16 cellular contexts compared by ENCODE assay signal in genomic region chr2:194345347-194345746, GRCh38.
DNase-seq lines count a peak whose midpoint lies in the region; ATAC-seq and TF ChIP-seq lines count a peak whose summit lies in the region.
"Had no signal": no experiment of that assay in that cellular context is flagged by ENCODE, and none has a peak within 500 bp of the region (broad histone marks: within the 10 kb centered on the region; RNA-seq: fewer than 3 reads in every experiment).

No MANE protein-coding gene starts in this region.

- H3K27me3 Mint-ChIP-seq in endothelial cell (ENCODE audit: unreplicated experiment), result no peaks in the 10 kb centered on the region
- H3K27me3 Mint-ChIP-seq: CD4-positive, alpha-beta memory T cell had no signal

- no peak overlapping the region for H3K4me3 Mint-ChIP-seq in endothelial cell (ENCODE audit: unreplicated experiment)
- H3K4me3 Mint-ChIP-seq: CD4-positive, alpha-beta memory T cell; GM23338; H9 had no signal

- no peaks in the 10 kb centered on the region for H3K36me3 ChIP-seq in SK-N-SH (replicated peaks in 1 of 2; ENCODE audit: control insufficient read depth in 1 of 2, insufficient read depth in 2 of 2, low read length in 1 of 2)
- no peaks in the 10 kb centered on the region for H3K36me3 ChIP-seq in neural cell (ENCODE audit: insufficient read depth, low read length)

- H3K4me1 Mint-ChIP-seq in endothelial cell (ENCODE audit: unreplicated experiment), result no peaks in the 10 kb centered on the region
- H3K4me1 Mint-ChIP-seq: CD4-positive, alpha-beta memory T cell; GM23338 had no signal

- DNase-seq in SK-N-SH (no peak), NCI-H1105 treated with DMSO at 0.1 percent for 48 hours (lab: John Stamatoyannopoulos, UW) (peak; percentile 83), NCI-H524 treated with DMSO at 0.1 percent for 48 hours (lab: John Stamatoyannopoulos, UW) (no peak), endothelial cell (ENCODE audit: low spot score) (no peak), OCI-M2 (lab: John Stamatoyannopoulos, UW; ENCODE audit: unreplicated experiment) (no peak)
- DNase-seq: C1 segment of cervical spinal cord; Calu3; CD4-positive, alpha-beta memory T cell; DMS153; DMS79 treated with DMSO at 0.1 percent for 48 hours; GF-D8; H9 had no signal

- H3K9me3 ChIP-seq in SK-N-SH (no peaks in the 10 kb centered on the region), neural cell (ENCODE audit: low read length) (no peaks in the 10 kb centered on the region)

- POLR2A ChIA-PET in SK-N-SH (lab: Yijun Ruan, JAX), result no interaction called here

- ATAC-seq in SK-N-SH treated with all-trans-retinoic acid at 6 μM for 48 hours, result no peak
- ATAC-seq: GM23338, HCT116 had no signal

- H3K36me3 Mint-ChIP-seq in endothelial cell (ENCODE audit: low read depth, unreplicated experiment), result no peaks in the 10 kb centered on the region
- H3K36me3 Mint-ChIP-seq: CD4-positive, alpha-beta memory T cell had no signal

- no peak overlapping the region for H3K27ac Mint-ChIP-seq in endothelial cell (ENCODE audit: unreplicated experiment)
- H3K27ac Mint-ChIP-seq: CD4-positive, alpha-beta memory T cell; GM23338; H9 had no signal

- CTCF ChIA-PET in SK-N-SH (lab: Yijun Ruan, JAX), result no interaction called here

- H3K9me2 ChIP-seq in SK-N-SH (no peaks in the 10 kb centered on the region), neural cell (ENCODE audit: insufficient read depth, low read length) (no peaks in the 10 kb centered on the region)

- TF ChIP-seq EP300 in SK-N-SH (IDR thresholded peaks at IDR 0.05; ENCODE audit: borderline replicate concordance in 1 of 2, low read depth in 1 of 2, low read length in 1 of 2) (no peak), neural cell (conservative IDR thresholded peaks at IDR 0.05; ENCODE audit: poor library complexity, severe bottlenecking) (no peak)

- H3K4me3 ChIP-seq in SK-N-SH (ENCODE audit: low read depth in 2 of 2, low read length in 1 of 2) (no peak overlapping the region), neural cell (ENCODE audit: low read length) (peak overlapping the region; percentile 18)
- H3K4me3 ChIP-seq: GM23338 had no signal

- H3K27me3 ChIP-seq in SK-N-SH (ENCODE audit: insufficient read depth), result no peaks in the 10 kb centered on the region
- H3K27me3 ChIP-seq in neural cell (ENCODE audit: insufficient read depth, low read depth, low read length), result no peaks in the 10 kb centered on the region

- H3K4me2 ChIP-seq in SK-N-SH, result no peak overlapping the region
- peak overlapping the region; percentile 40 for H3K4me2 ChIP-seq in neural cell (ENCODE audit: low read length)
- H3K4me2 ChIP-seq: GM23338 had no signal

- H3F3A ChIP-seq in SK-N-SH (replicated peaks; ENCODE audit: insufficient read depth) (no peaks in the 10 kb centered on the region), neural cell (ENCODE audit: insufficient read depth, low read length, poor library complexity, severe bottlenecking) (no peaks in the 10 kb centered on the region)

- H2AFZ ChIP-seq in SK-N-SH (ENCODE audit: low read depth) (peak overlapping the region; percentile 38; the same call in 1 of the 2 replicates), neural cell (ENCODE audit: low read depth, low read length) (no peak overlapping the region)
- H2AFZ ChIP-seq: GM23338 had no signal

- no peaks in the 10 kb centered on the region for H3K9me3 Mint-ChIP-seq in endothelial cell (ENCODE audit: unreplicated experiment)
- H3K9me3 Mint-ChIP-seq: GM23338, H9 had no signal

- no peak for TF ChIP-seq CTCF in SK-N-SH (IDR thresholded peaks at IDR 0.05)
- TF ChIP-seq CTCF in neural cell (IDR thresholded peaks at IDR 0.05; ENCODE audit: poor library complexity, severe bottlenecking), result no peak
- no peak for TF ChIP-seq CTCF in endothelial cell (IDR thresholded peaks at IDR 0.05; ENCODE audit: unreplicated experiment)

- TF ChIP-seq RAD21 in SK-N-SH (IDR thresholded peaks at IDR 0.05; ENCODE audit: low read length) (no peak), neural cell (conservative IDR thresholded peaks at IDR 0.05) (no peak)

- no peaks in the 10 kb centered on the region for H3K79me2 ChIP-seq in SK-N-SH (ENCODE audit: insufficient read depth)
- no peaks in the 10 kb centered on the region for H3K79me2 ChIP-seq in neural cell (replicated peaks; ENCODE audit: insufficient read depth, low read length)

- WGBS in SK-N-SH (ENCODE audit: low lambda C conversion rate), result 13% methylated on average over 2 of the region's 2 CpGs

- H3K27ac ChIP-seq in SK-N-SH (ENCODE audit: low read depth in 2 of 2, low read length in 1 of 2) (no peak overlapping the region), neural cell (ENCODE audit: low read length) (peak overlapping the region; percentile 28)

- no peak overlapping the region for H3K9ac ChIP-seq in SK-N-SH
- H3K9ac ChIP-seq in neural cell (ENCODE audit: low read length), result no peak overlapping the region

- H3K4me1 ChIP-seq in SK-N-SH (ENCODE audit: control insufficient read depth in 1 of 2, insufficient read depth in 2 of 2, low read depth in 1 of 2, low read length in 1 of 2), result no peaks in the 10 kb centered on the region; a peak in 1 of 4 replicates

- H4K20me1 ChIP-seq in SK-N-SH (ENCODE audit: insufficient read depth) (no peaks in the 10 kb centered on the region), neural cell (ENCODE audit: insufficient read depth) (no peaks in the 10 kb centered on the region)

TF ChIP-seq in SK-N-SH, 30 proteins besides CTCF, POLR2A, EP300 and RAD21 (continues in another document):
- TF ChIP-seq FOSL2 (IDR thresholded peaks at IDR 0.05; ENCODE audit: borderline replicate concordance, low read depth) (no peak), MEF2A (IDR thresholded peaks at IDR 0.05; ENCODE audit: borderline replicate concordance, low read depth) (no peak), PBX3 (IDR thresholded peaks at IDR 0.05) (no peak), NFIC (IDR thresholded peaks at IDR 0.05; ENCODE audit: borderline replicate concordance) (no peak), GATA2 (CRISPR knock-in tag; IDR thresholded peaks at IDR 0.05) (no peak), MXI1 (IDR thresholded peaks at IDR 0.05; ENCODE audit: low read depth, low read length) (no peak), YY1 (IDR thresholded peaks at IDR 0.05; ENCODE audit: low read depth) (no peak), FOXJ3 (CRISPR knock-in tag; IDR thresholded peaks at IDR 0.05) (no peak)

TF ChIP-seq in SK-N-SH treated with all-trans-retinoic acid at 6 μM for 48 hours, 23 proteins besides CTCF, POLR2A, EP300 and RAD21:
- TF ChIP-seq ZFP30 (CRISPR knock-in tag; IDR thresholded peaks at IDR 0.05), result no peak

TF ChIP-seq in neural cell, 6 proteins besides CTCF, POLR2A, EP300 and RAD21:
- TF ChIP-seq SMC3 (conservative IDR thresholded peaks at IDR 0.05; ENCODE audit: poor library complexity) (no peak), POLR2AphosphoS5 (IDR thresholded peaks at IDR 0.05) (no peak)
